Comparison of ENCODE assay signal across 12 cellular contexts in the genomic region with DNA sequence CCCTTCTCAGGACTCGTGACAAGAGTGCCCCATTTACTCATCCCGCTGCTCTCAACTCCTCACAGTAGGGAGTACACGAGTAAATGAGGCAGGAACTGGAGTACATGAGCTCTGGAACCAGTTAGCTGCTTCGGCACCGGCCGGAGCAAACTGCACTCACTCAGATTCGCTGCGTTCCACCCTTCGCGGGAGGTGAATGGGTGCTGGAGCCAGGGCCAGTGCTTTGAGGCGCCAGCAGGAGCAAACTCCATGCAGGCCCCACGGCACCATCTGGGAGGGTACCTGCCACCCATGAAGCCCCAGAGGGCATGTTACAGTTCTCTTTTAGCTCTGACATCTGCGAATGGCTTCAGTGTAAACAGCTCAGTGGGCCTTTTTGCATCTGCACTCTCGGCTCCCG.
"Had no signal": no experiment of that assay in that cellular context is flagged by ENCODE, and none has a peak within 500 bp of the region (broad histone marks: within the 10 kb centered on the region; RNA-seq: fewer than 3 reads in every experiment).

No MANE protein-coding gene starts in this region.

- H3K4me1 ChIP-seq: ascending aorta, foreskin keratinocyte, left ventricle myocardium inferior, prostate gland had no signal

- H3K27ac ChIP-seq: ascending aorta, foreskin keratinocyte, left ventricle myocardium inferior, prostate gland had no signal

- H3K9me3 ChIP-seq: ascending aorta, left ventricle myocardium inferior, prostate gland had no signal

- DNase-seq: activated CD4-positive, alpha-beta memory T cell treated with anti-CD3 and anti-CD28 coated beads for 36 hours; activated gamma-delta T cell treated with Interleukin-2 at 50 U/mL for 16 hours; activated T-cell treated with anti-CD3 and anti-CD28 coated beads, Interleukin-2, amount 50 U/mL, for 72 hours; foreskin keratinocyte; head of caudate nucleus; left ventricle myocardium inferior; stimulated activated CD4-positive, alpha-beta T cell treated with anti-CD3 and anti-CD28 coated beads, Interleukin-12 subunit alpha, Interleukin-12 subunit beta, amount 100 ng/mL, for 4 hours; SW 1271 had no signal

- H3K36me3 ChIP-seq: ascending aorta, left ventricle myocardium inferior, prostate gland had no signal

- ATAC-seq: activated T-cell treated with anti-CD3 and anti-CD28 coated beads, Interleukin-2, amount 50 U/mL, for 72 hours; foreskin keratinocyte had no signal

- H3K27me3 ChIP-seq: ascending aorta had no signal

- FAIRE-seq: endothelial cell of umbilical vein, keratinocyte had no signal

- H3K4me3 ChIP-seq: ascending aorta, left ventricle myocardium inferior, prostate gland had no signal
